In genomic region chr11:10564692-10565318, GRCh38 we compare ENCODE assay signal across 11 cellular contexts. TPM values are rescaled to one million over a fixed set of nuclear protein-coding genes. Genes with fewer than 3 reads are reported as not detected.
DNase-seq lines count a peak whose midpoint lies in the region; ATAC-seq and TF ChIP-seq lines count a peak whose summit lies in the region.
"Had no signal": no experiment of that assay in that cellular context is flagged by ENCODE, and none has a peak within 500 bp of the region (broad histone marks: within the 10 kb centered on the region; RNA-seq: fewer than 3 reads in every experiment).

No MANE protein-coding gene starts in this region.

- DNase-seq in GM23338 (ENCODE audit: low spot score) (no peak), RWPE2 (ENCODE audit: low spot score) (no peak), fibroblast of mammary gland (ENCODE audit: low read depth) (peak; percentile 23), T-helper 9 cell (no peak)
- DNase-seq in stimulated activated effector memory CD8-positive, alpha-beta T cell treated with anti-CD3 and anti-CD28 coated beads, Interleukin-12 subunit alpha, Interleukin-12 subunit beta, amount 100 ng/mL, for 72 hours (ENCODE audit: low spot score in 2 of 2): no peak
- no peak for DNase-seq in stimulated activated CD4-positive, alpha-beta T cell treated with anti-CD3 and anti-CD28 coated beads, Interleukin-4, amount 100 ng/mL, for 4 hours
- DNase-seq: left cardiac atrium; NK-92 treated with Interleukin-12 subunit alpha and Interleukin-12 subunit beta, amount 100 ng/mL, for 24 hours; stimulated activated CD4-positive, alpha-beta T cell treated with anti-CD3 and anti-CD28 coated beads, Interleukin-4, amount 100 ng/mL, for 1 hour had no signal

- peaks cover 8% of the 10 kb centered on the region for H3K9me2 ChIP-seq in GM23338 (ENCODE audit: insufficient read depth)

- peak overlapping the region; percentile 41; the same call in 1 of the 2 replicates for H3K27ac Mint-ChIP-seq in GM23338
- H3K27ac Mint-ChIP-seq in stimulated activated effector memory CD8-positive, alpha-beta T cell treated with anti-CD3 and anti-CD28 coated beads, Interleukin-12 subunit alpha, Interleukin-12 subunit beta, amount 100 ng/mL, for 72 hours: no peak overlapping the region

- H4K20me1 ChIP-seq in GM23338 (replicated peaks; ENCODE audit: insufficient read depth): no peaks in the 10 kb centered on the region

- H3K36me3 ChIP-seq in GM23338 (ENCODE audit: insufficient read depth) (no peaks in the 10 kb centered on the region), RWPE2 (ENCODE audit: low read depth) (no peaks in the 10 kb centered on the region), subcutaneous abdominal adipose tissue (ENCODE audit: control insufficient read depth in 5 of 5, insufficient read depth in 5 of 5, low read length in 5 of 5) (peaks cover 0 to 22% (median 2%) of the 10 kb centered on the region in 5 donors)

- H3K9me3 Mint-ChIP-seq in GM23338: no peaks in the 10 kb centered on the region
- no peaks in the 10 kb centered on the region for H3K9me3 Mint-ChIP-seq in stimulated activated effector memory CD8-positive, alpha-beta T cell treated with anti-CD3 and anti-CD28 coated beads, Interleukin-12 subunit alpha, Interleukin-12 subunit beta, amount 100 ng/mL, for 72 hours

- H3K4me2 ChIP-seq in GM23338: no peak overlapping the region

- TF ChIP-seq CTCF in GM23338 (conservative IDR thresholded peaks at IDR 0.05; ENCODE audit: low read depth in 2 of 2) (peak; percentile 32 to 46), RWPE2 (IDR thresholded peaks at IDR 0.05; ENCODE audit: poor library complexity, severe bottlenecking) (peak; percentile 71), fibroblast of mammary gland (conservative IDR thresholded peaks at IDR 0.05; ENCODE audit: control insufficient read depth, insufficient read depth, low read depth, low read length) (peak; percentile 31)

- no peaks in the 10 kb centered on the region for H3K27me3 Mint-ChIP-seq in GM23338 (ENCODE audit: insufficient read depth, low read depth, poor library complexity)

- H3K27me3 ChIP-seq in GM23338 (ENCODE audit: insufficient read depth) (no peaks in the 10 kb centered on the region), RWPE2 (ENCODE audit: insufficient read depth, poor library complexity, severe bottlenecking) (no peaks in the 10 kb centered on the region), subcutaneous abdominal adipose tissue (ENCODE audit: control insufficient read depth in 5 of 5, insufficient read depth in 4 of 5, low read length in 5 of 5) (no peaks in the 10 kb centered on the region)

- H3K4me1 ChIP-seq in GM23338 (ENCODE audit: insufficient read depth): peaks cover 16% of the 10 kb centered on the region
- H3K4me1 ChIP-seq in RWPE2 (ENCODE audit: insufficient read depth, poor library complexity, severe bottlenecking): no peaks in the 10 kb centered on the region
- H3K4me1 ChIP-seq in subcutaneous abdominal adipose tissue (ENCODE audit: control insufficient read depth in 5 of 5, insufficient read depth in 5 of 5, low read length in 5 of 5): peaks cover 0 to 20% (median 4%) of the 10 kb centered on the region in 5 donors

- H3K9me3 ChIP-seq in RWPE2 (ENCODE audit: severe bottlenecking) (no peaks in the 10 kb centered on the region), subcutaneous abdominal adipose tissue (ENCODE audit: control insufficient read depth in 5 of 5, low read length in 5 of 5) (no peaks in the 10 kb centered on the region)

- no peak overlapping the region for H3K9ac ChIP-seq in subcutaneous abdominal adipose tissue (ENCODE audit: low read length in 5 of 5)

- H3F3A ChIP-seq in GM23338 (replicated peaks; ENCODE audit: low read depth): no peaks in the 10 kb centered on the region

- H3K27ac ChIP-seq in GM23338 (ENCODE audit: low read depth) (no peak overlapping the region), RWPE2 (ENCODE audit: poor library complexity, severe bottlenecking) (no peak overlapping the region), subcutaneous abdominal adipose tissue (ENCODE audit: low read depth, low read length) (no peak overlapping the region)

- ATAC-seq in GM23338 (no peak), RWPE2 (ENCODE audit: low read depth) (no peak), GM18909 (IDR thresholded peaks at IDR 0.05; ENCODE audit: poor library complexity, unreplicated experiment) (no peak)
- no peak for ATAC-seq in stimulated activated effector memory CD8-positive, alpha-beta T cell treated with anti-CD3 and anti-CD28 coated beads, Interleukin-12 subunit alpha, Interleukin-12 subunit beta, amount 100 ng/mL, for 72 hours
- ATAC-seq: left cardiac atrium had no signal

- H2AFZ ChIP-seq in GM23338: no peak overlapping the region

- no peak overlapping the region for H3K4me3 Mint-ChIP-seq in GM23338
- H3K4me3 Mint-ChIP-seq in stimulated activated effector memory CD8-positive, alpha-beta T cell treated with anti-CD3 and anti-CD28 coated beads, Interleukin-12 subunit alpha, Interleukin-12 subunit beta, amount 100 ng/mL, for 72 hours: no peak overlapping the region

- H3K4me3 ChIP-seq in GM23338 (no peak overlapping the region), RWPE2 (ENCODE audit: severe bottlenecking) (no peak overlapping the region), fibroblast of mammary gland (ENCODE audit: control insufficient read depth, low read depth, low read length) (no peak overlapping the region), subcutaneous abdominal adipose tissue (ENCODE audit: low read depth in 1 of 5, low read length in 5 of 5) (peak overlapping the region in 4 of 5 donors; percentile 23 to 53 (median 38))

- no peaks in the 10 kb centered on the region for H3K36me3 Mint-ChIP-seq in GM23338 (ENCODE audit: low read depth)
- H3K36me3 Mint-ChIP-seq in stimulated activated effector memory CD8-positive, alpha-beta T cell treated with anti-CD3 and anti-CD28 coated beads, Interleukin-12 subunit alpha, Interleukin-12 subunit beta, amount 100 ng/mL, for 72 hours: no peaks in the 10 kb centered on the region

- H3K4me1 Mint-ChIP-seq in GM23338: peaks cover 12% of the 10 kb centered on the region
- no peaks in the 10 kb centered on the region for H3K4me1 Mint-ChIP-seq in stimulated activated effector memory CD8-positive, alpha-beta T cell treated with anti-CD3 and anti-CD28 coated beads, Interleukin-12 subunit alpha, Interleukin-12 subunit beta, amount 100 ng/mL, for 72 hours

- no peaks in the 10 kb centered on the region for H3K79me2 ChIP-seq in GM23338 (replicated peaks; ENCODE audit: insufficient read depth)

TF ChIP-seq in GM23338, 12 proteins besides CTCF, POLR2A, EP300 and RAD21 (continues in another document):
- no peak for TF ChIP-seq ETS1 (IDR thresholded peaks at IDR 0.05)

RNA-seq across cellular contexts. Expression of gene LYVE1, which starts 3.7 kb away (rescaled TPM):
- total RNA-seq in GM23338 (2014; rRNA removed; shearing (Covaris generic)): 0.94 TPM in 1 of 2 replicates, not detected in the other
- polyA plus RNA-seq in GM23338 (2016; fragmentation: Nextera tagmentation; extraction: Ambion mirVana): not detected in 2 replicates

RNA-seq across cellular contexts. Expression of gene RNF141, which starts 23.8 kb away (rescaled TPM):
- total RNA-seq in GM23338 (2014; rRNA removed; shearing (Covaris generic)): 26.5 and 26.9 TPM in 2 replicates
- 9.4 and 11.4 TPM in 2 replicates for polyA plus RNA-seq in GM23338 (2016; fragmentation: Nextera tagmentation; extraction: Ambion mirVana)

Comparison
In these comparisons a context has a peak if more than half of its experiments do, and no peak if none do; other contexts are left out.
1. H3K4me3 ChIP-seq: peak in subcutaneous abdominal adipose tissue (4 of 5); none in GM23338 (single experiment), RWPE2 (single experiment) and fibroblast of mammary gland (single experiment).
2. Peak in every context shown above with its lines, with median percentiles within 50 percentile points of each other: CTCF ChIP-seq.